Comparison of ENCODE assay signal across 8 cellular contexts in the genomic region with DNA sequence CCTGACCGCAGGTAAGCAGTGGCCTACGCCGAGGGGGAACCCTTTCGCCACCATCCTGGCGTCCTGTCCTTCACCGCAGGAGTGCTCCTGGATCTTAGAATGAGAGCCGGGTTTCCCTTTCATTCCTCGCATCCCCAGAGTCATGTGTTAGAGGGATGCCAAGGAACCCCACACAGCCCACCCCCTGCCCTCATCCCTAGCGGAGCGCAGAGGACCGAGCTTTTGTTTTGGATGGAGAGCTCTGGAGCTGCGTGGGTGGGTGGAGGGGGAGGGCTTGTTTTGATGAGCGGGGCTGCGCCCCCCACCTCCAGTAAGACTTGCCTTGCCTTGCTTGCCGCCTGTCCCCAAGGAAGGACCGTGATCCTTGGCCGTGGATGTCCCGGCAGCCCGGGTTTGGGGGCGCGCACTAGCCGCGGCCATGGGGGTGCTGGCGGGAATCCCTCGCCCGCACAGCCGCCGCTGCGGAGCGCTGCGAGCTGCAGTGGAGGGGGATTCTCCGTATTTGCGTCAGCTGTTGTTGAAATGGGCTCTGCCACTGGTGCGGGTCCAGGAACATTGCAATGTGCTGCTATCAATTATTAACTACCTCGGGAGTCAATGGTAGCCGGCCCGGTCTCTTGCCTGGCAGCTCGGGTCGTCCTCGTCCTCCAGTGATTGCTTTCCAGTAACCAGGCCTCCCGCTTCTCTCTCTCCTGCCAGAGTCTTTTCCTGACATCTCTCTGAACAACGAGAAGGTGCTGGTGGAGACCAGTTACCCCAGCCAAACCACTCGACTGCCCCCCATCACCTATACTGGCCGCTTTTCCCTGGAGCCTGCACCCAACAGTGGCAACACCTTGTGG. TPM values are rescaled to one million over a fixed set of nuclear protein-coding genes. Genes with fewer than 3 reads are reported as not detected.
A peak's percentile ranks its signal among the peaks of the same experiment; 100 is the strongest.
DNase-seq lines count a peak whose midpoint lies in the region; ATAC-seq and TF ChIP-seq lines count a peak whose summit lies in the region.

No MANE protein-coding gene starts in this region.

- peak overlapping the region in 6 of 10 donors; percentile 35 to 99 (median 98) for H3K27ac ChIP-seq in heart right ventricle

- no peak overlapping the region for H3K27ac Mint-ChIP-seq in activated CD8-positive, alpha-beta T cell treated with anti-CD3 and anti-CD28 coated beads, Interleukin-2, amount 10 ng/mL, durations not matched to agents 7 days and 5 days
- H3K27ac Mint-ChIP-seq in glutamatergic neuron (ENCODE audit: unreplicated experiment) = no peak overlapping the region

- CTCF ChIA-PET in activated CD8-positive, alpha-beta T cell treated with anti-CD3 and anti-CD28 coated beads, Interleukin-2, amount 10 ng/mL, durations not matched to agents 7 days and 5 days (lab: Charles Lee) = interaction anchor here (0.7 to 4.2 kb wide), 7 partner anchors 10 to 113 kb away, joined by 3 to 34 read pairs (median 10); a partner anchor contains a TSS

- POLR2A ChIA-PET in activated CD8-positive, alpha-beta T cell treated with anti-CD3 and anti-CD28 coated beads, Interleukin-2, amount 10 ng/mL, durations not matched to agents 7 days and 5 days (lab: Charles Lee) = interaction anchor here (0.7 to 3.3 kb wide), 9 partner anchors 11 to 288 kb away, joined by 3 to 32 read pairs (median 6); a partner anchor contains a TSS

- peaks cover 6% of the 10 kb centered on the region for H3K36me3 Mint-ChIP-seq in activated CD8-positive, alpha-beta T cell treated with anti-CD3 and anti-CD28 coated beads, Interleukin-2, amount 10 ng/mL, durations not matched to agents 7 days and 5 days (ENCODE audit: low read depth)
- peaks cover 5% of the 10 kb centered on the region for H3K36me3 Mint-ChIP-seq in glutamatergic neuron (ENCODE audit: unreplicated experiment)

- intact Hi-C loops in heart right ventricle (cut with DNase I) (loop anchor here in 2 of 10 donors (5.0 to 10.0 kb wide), 2 partner anchors 36 to 79 kb away; a partner anchor contains a TSS), left ventricle myocardium superior (cut with micrococcal nuclease) (no loop called here)

- peak overlapping the region; percentile 87 for H3K4me3 Mint-ChIP-seq in activated CD8-positive, alpha-beta T cell treated with anti-CD3 and anti-CD28 coated beads, Interleukin-2, amount 10 ng/mL, durations not matched to agents 7 days and 5 days
- peak overlapping the region; percentile 79 for H3K4me3 Mint-ChIP-seq in glutamatergic neuron (ENCODE audit: unreplicated experiment)

- no peak for TF ChIP-seq CTCF in heart right ventricle (IDR thresholded peaks at IDR 0.05)
- no peak for TF ChIP-seq CTCF in glutamatergic neuron (IDR thresholded peaks at IDR 0.05; ENCODE audit: partially characterized antibody, unreplicated experiment)

- no peak for DNase-seq in heart right ventricle
- no peak for DNase-seq in left ventricle myocardium superior
- DNase-seq in activated CD8-positive, alpha-beta T cell treated with anti-CD3 and anti-CD28 coated beads, Interleukin-2, amount 10 ng/mL, durations not matched to agents 7 days and 5 days = peak; percentile 41
- DNase-seq in glutamatergic neuron = no peak
- DNase-seq in skeletal muscle cell (ENCODE audit: low read depth) = no peak

- no peaks in the 10 kb centered on the region for H3K27me3 ChIP-seq in heart right ventricle

- H3K4me1 Mint-ChIP-seq in activated CD8-positive, alpha-beta T cell treated with anti-CD3 and anti-CD28 coated beads, Interleukin-2, amount 10 ng/mL, durations not matched to agents 7 days and 5 days (ENCODE audit: low read depth) = peaks cover 22% of the 10 kb centered on the region
- H3K4me1 Mint-ChIP-seq in glutamatergic neuron (ENCODE audit: low read depth, unreplicated experiment) = peaks cover 4% of the 10 kb centered on the region

- H3K4me1 ChIP-seq in heart right ventricle = peaks cover 2 to 48% (median 44%) of the 10 kb centered on the region in 9 donors

- ATAC-seq in heart right ventricle (no peak), left ventricle myocardium superior (no peak), HG03460 (IDR thresholded peaks at IDR 0.05; ENCODE audit: unreplicated experiment) (no peak), GM21515 (IDR thresholded peaks at IDR 0.05; ENCODE audit: unreplicated experiment) (no peak), GM21526 (IDR thresholded peaks at IDR 0.05; ENCODE audit: low FRiP score, unreplicated experiment) (no peak)
- no peak for ATAC-seq in activated CD8-positive, alpha-beta T cell treated with anti-CD3 and anti-CD28 coated beads, Interleukin-2, amount 10 ng/mL, durations not matched to agents 7 days and 5 days

- H3K9me3 ChIP-seq in heart right ventricle = no peaks in the 10 kb centered on the region

- peaks cover 20% of the 10 kb centered on the region for H3K27me3 Mint-ChIP-seq in activated CD8-positive, alpha-beta T cell treated with anti-CD3 and anti-CD28 coated beads, Interleukin-2, amount 10 ng/mL, durations not matched to agents 7 days and 5 days (ENCODE audit: low read depth)
- peaks cover 15% of the 10 kb centered on the region for H3K27me3 Mint-ChIP-seq in glutamatergic neuron (ENCODE audit: unreplicated experiment)

- H3K36me3 ChIP-seq in heart right ventricle = peaks cover 0 to 27% (median 19%) of the 10 kb centered on the region in 9 donors

- WGBS in heart right ventricle, 2 donors = 17 to 22% methylated on average over 44 of the region's 44 CpGs

- no peaks in the 10 kb centered on the region for H3K9me3 Mint-ChIP-seq in activated CD8-positive, alpha-beta T cell treated with anti-CD3 and anti-CD28 coated beads, Interleukin-2, amount 10 ng/mL, durations not matched to agents 7 days and 5 days (ENCODE audit: insufficient read depth)
- H3K9me3 Mint-ChIP-seq in glutamatergic neuron (ENCODE audit: unreplicated experiment) = peaks cover 5% of the 10 kb centered on the region

- H3K4me3 ChIP-seq in heart right ventricle (peak overlapping the region; percentile 57 to 98 (median 76)), skeletal muscle cell (ENCODE audit: low read depth, low read length) (peak overlapping the region; percentile 76)

RNA-seq across cellular contexts. Expression of a gene that starts 1.0 kb away (rescaled TPM):
- total RNA-seq in heart right ventricle (100 to 1,000 TPM in 1 of 10 donors, 10 to 100 TPM in 8, 1 to 10 TPM in 1; 5.2 to 164 (median 40.8) TPM), left ventricle myocardium superior (6.4 TPM), glutamatergic neuron (ENCODE audit: unreplicated experiment) (1.3 TPM)
- 10 to 100 TPM; 10.8 to 14.5 TPM for polyA plus RNA-seq in heart right ventricle
- total RNA-seq in activated CD8-positive, alpha-beta T cell treated with anti-CD3 and anti-CD28 coated beads, Interleukin-2, amount 10 ng/mL, durations not matched to agents 7 days and 5 days = 10 to 100 TPM in 1 of 2 experiments, 1 to 10 TPM in 1; 8.9 to 10.1 TPM

RNA-seq across cellular contexts. Expression of a gene that starts 27.4 kb away (rescaled TPM):
- total RNA-seq in heart right ventricle (10 to 100 TPM in 2 of 10 donors, 1 to 10 TPM in 8; 2.0 to 17.3 (median 8.0) TPM), left ventricle myocardium superior (6.3 TPM), glutamatergic neuron (ENCODE audit: unreplicated experiment) (232 TPM)
- 10 to 100 TPM in 1 of 2 donors, 1 to 10 TPM in 1; 2.3 to 10.8 TPM for polyA plus RNA-seq in heart right ventricle
- total RNA-seq in activated CD8-positive, alpha-beta T cell treated with anti-CD3 and anti-CD28 coated beads, Interleukin-2, amount 10 ng/mL, durations not matched to agents 7 days and 5 days = 1 to 10 TPM in 1 of 2 experiments, under 1 TPM in 1; 0.68 to 1.1 TPM

Comparison
In these comparisons a context has a peak if more than half of its experiments do, and no peak if none do; other contexts are left out.
1. RNA of a gene that starts 27.4 kb away (total RNA-seq): 232 TPM in glutamatergic neuron (single experiment); 2.0 to 17.3 TPM in heart right ventricle, 6.3 TPM in left ventricle myocardium superior (single experiment) and 0.68 to 1.1 TPM in activated CD8-positive, alpha-beta T cell treated with anti-CD3 and anti-CD28 coated beads, Interleukin-2, amount 10 ng/mL, durations not matched to agents 7 days and 5 days; every median in the first group is over 10 times any median in the second.